31 cellular contexts compared by ENCODE assay signal in genomic region chr17:19431691-19432090, GRCh38. TPM values are rescaled to one million over a fixed set of nuclear protein-coding genes. Genes with fewer than 3 reads are reported as not detected.
"Had no signal": no experiment of that assay in that cellular context is flagged by ENCODE, and none has a peak within 500 bp of the region (broad histone marks: within the 10 kb centered on the region; RNA-seq: fewer than 3 reads in every experiment).

No MANE protein-coding gene starts in this region.

- H3K4me1 ChIP-seq: adrenal gland, body of pancreas, colonic mucosa had no signal

- H3K36me3 ChIP-seq: adrenal gland, colonic mucosa had no signal

- H3K27me3 ChIP-seq: adrenal gland, body of pancreas, colonic mucosa had no signal

- H3K4me3 ChIP-seq: adrenal gland, body of pancreas, colonic mucosa had no signal

- H3K36me3 Mint-ChIP-seq: activated naive CD4-positive, alpha-beta T cell treated with anti-CD3 and anti-CD28 coated beads, Interleukin-2, amount 50 U/mL, for 24 hours; activated naive CD8-positive, alpha-beta T cell treated with anti-CD3 and anti-CD28 coated beads for 36 hours had no signal

- H3K27ac ChIP-seq: adrenal gland, body of pancreas, colonic mucosa had no signal

- H3K4me3 Mint-ChIP-seq: activated CD4-positive, alpha-beta memory T cell treated with anti-CD3 and anti-CD28 coated beads, Interleukin-2, amount 10 ng/mL, durations not matched to agents 7 days and 5 days; activated CD4-positive, alpha-beta T cell treated with anti-CD3 and anti-CD28 coated beads, Interleukin-2, amount 10 ng/mL, durations not matched to agents 7 days and 5 days; activated naive CD4-positive, alpha-beta T cell treated with anti-CD3 and anti-CD28 coated beads for 36 hours; activated naive CD4-positive, alpha-beta T cell treated with anti-CD3 and anti-CD28 coated beads, Interleukin-2, amount 50 U/mL, for 24 hours; activated naive CD8-positive, alpha-beta T cell treated with anti-CD3 and anti-CD28 coated beads for 36 hours; activated naive CD8-positive, alpha-beta T cell treated with anti-CD3 and anti-CD28 coated beads, Interleukin-2, amount 50 U/mL, for 24 hours; activated T-helper 1 cell treated with anti-CD3 and anti-CD28 coated beads, Interleukin-12 subunit alpha, Interleukin-12 subunit beta, Interleukin-2, Interleukin-4 antibody, amounts not matched to agents 30 ng/mL and 10 ng/mL and 1 ng/mL, durations not matched to agents 14 hours and 24 hours and 36 hours had no signal

- FAIRE-seq: frontal cortex had no signal

- H3K9me3 ChIP-seq: adrenal gland, body of pancreas, colonic mucosa had no signal

- H3K27ac Mint-ChIP-seq: activated CD4-positive, alpha-beta memory T cell treated with anti-CD3 and anti-CD28 coated beads, Interleukin-2, amount 10 ng/mL, durations not matched to agents 7 days and 5 days; activated CD4-positive, alpha-beta T cell treated with anti-CD3 and anti-CD28 coated beads, Interleukin-2, amount 10 ng/mL, durations not matched to agents 7 days and 5 days; activated naive CD4-positive, alpha-beta T cell treated with anti-CD3 and anti-CD28 coated beads for 36 hours; activated naive CD4-positive, alpha-beta T cell treated with anti-CD3 and anti-CD28 coated beads, Interleukin-2, amount 50 U/mL, for 24 hours; activated naive CD8-positive, alpha-beta T cell treated with anti-CD3 and anti-CD28 coated beads for 36 hours; activated naive CD8-positive, alpha-beta T cell treated with anti-CD3 and anti-CD28 coated beads, Interleukin-2, amount 50 U/mL, for 24 hours; activated T-helper 1 cell treated with anti-CD3 and anti-CD28 coated beads, Interleukin-12 subunit alpha, Interleukin-12 subunit beta, Interleukin-2, Interleukin-4 antibody, amounts not matched to agents 30 ng/mL and 10 ng/mL and 1 ng/mL, durations not matched to agents 14 hours and 24 hours and 36 hours; activated T-helper 2 cell treated with anti-CD3 and anti-CD28 coated beads, Interferon-gamma antibody, Interleukin-2, Interleukin-4, amounts not matched to agents 10 μg/mL and 5 μg/mL and 100 μg/mL, durations not matched to agents 14 hours and 24 hours and 36 hours had no signal

- DNase-seq: activated CD4-positive, alpha-beta memory T cell treated with anti-CD3 and anti-CD28 coated beads, Interleukin-2, amount 10 ng/mL, durations not matched to agents 7 days and 5 days; activated CD4-positive, alpha-beta T cell treated with anti-CD3 and anti-CD28 coated beads for 1 hour; activated CD4-positive, alpha-beta T cell treated with anti-CD3 and anti-CD28 coated beads for 4 hours; activated CD4-positive, alpha-beta T cell treated with anti-CD3 and anti-CD28 coated beads, Interleukin-2, amount 10 ng/mL, durations not matched to agents 7 days and 5 days; activated CD4-positive, alpha-beta T cell treated with anti-CD3 and anti-CD28 coated beads, Interleukin-2, amount 50 U/mL, for 4 hours; activated CD8-positive, alpha-beta memory T cell treated with anti-CD3 and anti-CD28 coated beads, Interleukin-2, amount 50 U/mL, for 48 hours; activated effector memory CD4-positive, alpha-beta T cell treated with anti-CD3 and anti-CD28 coated beads, Interleukin-2, amount 50 U/mL, for 16 hours; activated naive CD4-positive, alpha-beta T cell treated with anti-CD3 and anti-CD28 coated beads for 36 hours; activated naive CD8-positive, alpha-beta T cell treated with anti-CD3 and anti-CD28 coated beads for 36 hours; activated naive CD8-positive, alpha-beta T cell treated with anti-CD3 and anti-CD28 coated beads, Interleukin-2, amount 50 U/mL, for 24 hours; activated T-cell treated with anti-CD3 and anti-CD28 coated beads for 4 hours; activated T-cell treated with anti-CD3 and anti-CD28 coated beads, Interleukin-2, amount 50 U/mL, for 48 hours; adrenal gland; amygdala; aorta; body of pancreas; central memory CD4-positive, alpha-beta T cell; cerebellar nuclear complex; colonic mucosa; effector CD8-positive, alpha-beta T cell; foreskin fibroblast; head of caudate nucleus; T-helper 2 cell had no signal

- H3K4me1 Mint-ChIP-seq: activated CD4-positive, alpha-beta memory T cell treated with anti-CD3 and anti-CD28 coated beads, Interleukin-2, amount 10 ng/mL, durations not matched to agents 7 days and 5 days; activated CD4-positive, alpha-beta T cell treated with anti-CD3 and anti-CD28 coated beads, Interleukin-2, amount 10 ng/mL, durations not matched to agents 7 days and 5 days; activated naive CD4-positive, alpha-beta T cell treated with anti-CD3 and anti-CD28 coated beads, Interleukin-2, amount 50 U/mL, for 24 hours; activated naive CD8-positive, alpha-beta T cell treated with anti-CD3 and anti-CD28 coated beads for 36 hours; activated naive CD8-positive, alpha-beta T cell treated with anti-CD3 and anti-CD28 coated beads, Interleukin-2, amount 50 U/mL, for 24 hours had no signal

- H3K9me3 Mint-ChIP-seq: activated CD4-positive, alpha-beta memory T cell treated with anti-CD3 and anti-CD28 coated beads, Interleukin-2, amount 10 ng/mL, durations not matched to agents 7 days and 5 days; activated CD4-positive, alpha-beta T cell treated with anti-CD3 and anti-CD28 coated beads, Interleukin-2, amount 10 ng/mL, durations not matched to agents 7 days and 5 days; activated naive CD4-positive, alpha-beta T cell treated with anti-CD3 and anti-CD28 coated beads for 36 hours; activated naive CD4-positive, alpha-beta T cell treated with anti-CD3 and anti-CD28 coated beads, Interleukin-2, amount 50 U/mL, for 24 hours; activated naive CD8-positive, alpha-beta T cell treated with anti-CD3 and anti-CD28 coated beads for 36 hours; activated naive CD8-positive, alpha-beta T cell treated with anti-CD3 and anti-CD28 coated beads, Interleukin-2, amount 50 U/mL, for 24 hours; activated T-helper 1 cell treated with anti-CD3 and anti-CD28 coated beads, Interleukin-12 subunit alpha, Interleukin-12 subunit beta, Interleukin-2, Interleukin-4 antibody, amounts not matched to agents 30 ng/mL and 10 ng/mL and 1 ng/mL, durations not matched to agents 14 hours and 24 hours and 36 hours; activated T-helper 2 cell treated with anti-CD3 and anti-CD28 coated beads, Interferon-gamma antibody, Interleukin-2, Interleukin-4, amounts not matched to agents 10 μg/mL and 5 μg/mL and 100 μg/mL, durations not matched to agents 14 hours and 24 hours and 36 hours had no signal

- ATAC-seq: activated naive CD8-positive, alpha-beta T cell treated with anti-CD3 and anti-CD28 coated beads, Interleukin-2, amount 50 U/mL, for 24 hours; body of pancreas; esophagus mucosa had no signal

RNA-seq across cellular contexts. Expression of gene RNF112, which starts 20.7 kb away (rescaled TPM):
- total RNA-seq: activated T-helper 1 cell treated with anti-CD3 and anti-CD28 coated beads, Interleukin-12 subunit alpha, Interleukin-12 subunit beta, Interleukin-2, Interleukin-4 antibody, amounts not matched to agents 30 ng/mL and 10 ng/mL and 1 ng/mL, durations not matched to agents 14 hours and 24 hours and 36 hours had no signal

RNA-seq across cellular contexts. Expression of gene MFAP4, which starts 44.7 kb away (rescaled TPM):
- total RNA-seq: activated CD4-positive, alpha-beta memory T cell treated with anti-CD3 and anti-CD28 coated beads, Interleukin-2, amount 10 ng/mL, durations not matched to agents 7 days and 5 days; activated CD4-positive, alpha-beta T cell treated with anti-CD3 and anti-CD28 coated beads, Interleukin-2, amount 10 ng/mL, durations not matched to agents 7 days and 5 days; activated naive CD4-positive, alpha-beta T cell treated with anti-CD3 and anti-CD28 coated beads for 36 hours; activated T-helper 1 cell treated with anti-CD3 and anti-CD28 coated beads, Interleukin-12 subunit alpha, Interleukin-12 subunit beta, Interleukin-2, Interleukin-4 antibody, amounts not matched to agents 30 ng/mL and 10 ng/mL and 1 ng/mL, durations not matched to agents 14 hours and 24 hours and 36 hours; activated T-helper 2 cell treated with anti-CD3 and anti-CD28 coated beads, Interferon-gamma antibody, Interleukin-2, Interleukin-4, amounts not matched to agents 10 μg/mL and 5 μg/mL and 100 μg/mL, durations not matched to agents 14 hours and 24 hours and 36 hours; dermis microvascular lymphatic vessel endothelial cell; epithelial cell of proximal tubule; T-helper 1 cell treated with Interleukin-12 subunit alpha and Interleukin-12 subunit beta and Interleukin-4 antibody, amounts not matched to agents 30 ng/mL and 1 ng/mL, for 36 hours had no signal
